In the genomic region with DNA sequence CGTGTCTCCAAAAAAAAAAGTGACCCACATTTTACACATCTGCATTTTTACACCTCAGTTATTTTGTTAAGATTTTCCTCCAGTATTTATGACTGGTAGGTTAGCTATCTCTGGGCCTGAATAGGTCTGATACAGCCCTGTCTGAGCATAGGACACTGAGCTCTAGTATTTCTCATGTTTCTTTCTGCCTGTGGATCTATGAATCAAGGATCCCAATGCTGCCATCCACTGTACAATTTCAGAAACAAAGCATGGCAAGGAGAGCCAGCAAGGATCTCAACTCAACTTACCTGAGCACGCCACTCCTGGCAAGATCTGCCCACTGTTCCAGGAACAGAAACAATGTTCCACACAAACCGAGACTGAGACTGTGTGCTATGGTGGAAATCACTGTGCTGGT, we compare ENCODE assay signal across 22 cellular contexts. TPM values are rescaled to one million over a fixed set of nuclear protein-coding genes. Genes with fewer than 3 reads are reported as not detected.
DNase-seq lines count a peak whose midpoint lies in the region; ATAC-seq and TF ChIP-seq lines count a peak whose summit lies in the region.
"Had no signal": no experiment of that assay in that cellular context is flagged by ENCODE, and none has a peak within 500 bp of the region (broad histone marks: within the 10 kb centered on the region; RNA-seq: fewer than 3 reads in every experiment).

No MANE protein-coding gene starts in this region.

- no peaks in the 10 kb centered on the region for H3K4me1 ChIP-seq in PC-3 (ENCODE audit: insufficient read depth, low read length)
- H3K4me1 ChIP-seq: BE2C had no signal

- no peak for TF ChIP-seq EP300 in Ishikawa (IDR thresholded peaks at IDR 0.05; ENCODE audit: borderline replicate concordance)

- peak; percentile 63 for ATAC-seq in Right ventricle myocardium superior (ENCODE audit: poor library complexity)
- no peak for ATAC-seq in Right ventricle myocardium inferior
- ATAC-seq in PC-3: no peak
- ATAC-seq in HG03045 (IDR thresholded peaks at IDR 0.05; ENCODE audit: unreplicated experiment): no peak
- ATAC-seq: HepG2 had no signal

- no peaks in the 10 kb centered on the region for H3K36me3 ChIP-seq in PC-3 (ENCODE audit: low read depth, low read length)
- H3K36me3 ChIP-seq: BE2C had no signal

- H3F3A ChIP-seq in PC-3 (ENCODE audit: low read length, unreplicated experiment): no peaks in the 10 kb centered on the region

- no peak overlapping the region for H3K9ac ChIP-seq in PC-3 (ENCODE audit: low read length)

- no peak overlapping the region for H2AFZ ChIP-seq in PC-3 (ENCODE audit: low read length)

- no peaks in the 10 kb centered on the region for H4K20me1 ChIP-seq in PC-3 (ENCODE audit: low read length)

- no peak for TF ChIP-seq CTCF in PC-3 (conservative IDR thresholded peaks at IDR 0.05; ENCODE audit: low read depth, low read length)

- H3K4me2 ChIP-seq in PC-3 (ENCODE audit: low read length): no peak overlapping the region

- H3K79me2 ChIP-seq in PC-3 (ENCODE audit: low read length): no peaks in the 10 kb centered on the region

- CTCF ChIA-PET in PC-3 (lab: Charles Lee): interaction anchor here (0.5 to 1.3 kb wide), 2 partner anchors 12 to 117 kb away, joined by 3 to 10 read pairs; no protein-coding TSS in a partner anchor

- no peaks in the 10 kb centered on the region for H3K9me2 ChIP-seq in PC-3 (replicated peaks; ENCODE audit: low read length)

- DNase-seq in Right ventricle myocardium superior: no peak
- no peak for DNase-seq in Right ventricle myocardium inferior (ENCODE audit: missing footprints)
- peak; percentile 18 for DNase-seq in PC-3
- peak; percentile 42 for DNase-seq in pons (ENCODE audit: low spot score)
- no peak for DNase-seq in NCI-H524 (lab: John Stamatoyannopoulos, UW)
- no peak for DNase-seq in NCI-H2196 (lab: John Stamatoyannopoulos, UW; ENCODE audit: unreplicated experiment)
- DNase-seq: BE2C, DMS53, GF-D8, HFFc6, KBM-7, NCI-H1105, NCI-H146, NCI-H2029, NCI-H748 treated with DMSO at 0.1 percent for 48 hours, OCI-M1, SHP77 had no signal

- no TSS peak for BruUV-seq in PC-3 (replicated peaks; lab: Mats Ljungman, UMichigan)

- H3K9me3 ChIP-seq in PC-3 (ENCODE audit: low read length): no peaks in the 10 kb centered on the region
- H3K9me3 ChIP-seq: BE2C had no signal

- POLR2A ChIA-PET in PC-3 (lab: Charles Lee; ENCODE audit: unreplicated experiment): no interaction called here

- 0 out of 2 replicates have a peak, but pooled peaks have one; percentile 32 for TF ChIP-seq RAD21 in Ishikawa (IDR thresholded peaks at IDR 0.05; ENCODE audit: low read depth)

- intact Hi-C loops in Right ventricle myocardium superior (cut with DNase I) (loop anchor here (10.0 kb wide), 1 partner anchor 112 kb away; no protein-coding TSS in a partner anchor), Right ventricle myocardium inferior (cut with DNase I) (loop anchor here (10.0 kb wide), 1 partner anchor 282 kb away; no protein-coding TSS in a partner anchor), PC-3 (cut with micrococcal nuclease) (loop anchor here (1.0 kb wide), 1 partner anchor 117 kb away; no protein-coding TSS in a partner anchor)

- H3K27ac ChIP-seq in PC-3 (ENCODE audit: low read length): no peak overlapping the region

- H3K27me3 ChIP-seq in PC-3 (ENCODE audit: low read length): peaks cover 18% of the 10 kb centered on the region
- H3K27me3 ChIP-seq: BE2C had no signal

- no peak overlapping the region for H3K4me3 ChIP-seq in PC-3 (ENCODE audit: low read length)

TF ChIP-seq in Ishikawa, 13 proteins besides CTCF, POLR2A, EP300 and RAD21:
- no peak for TF ChIP-seq CEBPB (IDR thresholded peaks at IDR 0.05)
- no peak for TF ChIP-seq ZBTB7A (IDR thresholded peaks at IDR 0.05; ENCODE audit: low read depth)
- no peak for TF ChIP-seq CREB1 (IDR thresholded peaks at IDR 0.05; ENCODE audit: low read depth)
- TF ChIP-seq, protein P1, sequence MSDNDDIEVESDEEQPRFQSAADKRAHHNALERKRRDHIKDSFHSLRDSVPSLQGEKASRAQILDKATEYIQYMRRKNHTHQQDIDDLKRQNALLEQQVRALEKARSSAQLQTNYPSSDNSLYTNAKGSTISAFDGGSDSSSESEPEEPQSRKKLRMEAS (IDR thresholded peaks at IDR 0.05): no peak
- no peak for TF ChIP-seq TCF12 (IDR thresholded peaks at IDR 0.05; ENCODE audit: low read depth)

RNA-seq across cellular contexts. Expression of a gene that starts 36.4 kb away (rescaled TPM):
- total RNA-seq in Right ventricle myocardium superior: 3.0 TPM
- total RNA-seq in Right ventricle myocardium inferior: 2.8 TPM
- total RNA-seq in PC-3 (2014; rRNA removed): 0.04 TPM in 1 of 2 replicates, not detected in the other
- total RNA-seq: A673, HepG2, HFFc6, NCI-H460 had no signal

Comparison
In these comparisons a context has a peak if more than half of its experiments do, and no peak if none do; other contexts are left out.
1. DNase-seq: peak in PC-3 (single experiment) and pons (single experiment); none in Right ventricle myocardium superior (single experiment), Right ventricle myocardium inferior (single experiment), NCI-H524 (0 of 2) and NCI-H2196 (single experiment).